ENCODE assay signal across 27 cellular contexts in genomic region chr6:107624050-107624449, GRCh38.
"Had no signal": no experiment of that assay in that cellular context is flagged by ENCODE, and none has a peak within 500 bp of the region (broad histone marks: within the 10 kb centered on the region; RNA-seq: fewer than 3 reads in every experiment).

No MANE protein-coding gene starts in this region.

- H3K4me2 ChIP-seq: hepatocyte had no signal

- H3K27me3 ChIP-seq: brain microvascular endothelial cell, gastroesophageal sphincter, hepatocyte, ovary, upper lobe of left lung had no signal

- H3K36me3 ChIP-seq: brain microvascular endothelial cell, gastroesophageal sphincter, ovary, upper lobe of left lung had no signal

- DNase-seq: activated CD4-positive, alpha-beta T cell treated with anti-CD3 and anti-CD28 coated beads for 48 hours; activated CD4-positive, alpha-beta T cell treated with anti-CD3 and anti-CD28 coated beads, Interleukin-2, amount 50 U/mL, for 48 hours; activated CD8-positive, alpha-beta memory T cell treated with anti-CD3 and anti-CD28 coated beads for 24 hours; activated CD8-positive, alpha-beta memory T cell treated with anti-CD3 and anti-CD28 coated beads, Interleukin-2, amount 50 U/mL, for 4 hours; activated gamma-delta T cell; activated naive CD4-positive, alpha-beta T cell treated with anti-CD3 and anti-CD28 coated beads, Interleukin-2, amount 10 ng/mL, durations not matched to agents 7 days and 5 days; activated naive CD8-positive, alpha-beta T cell treated with anti-CD3 and anti-CD28 coated beads, Interleukin-2, amount 10 ng/mL, durations not matched to agents 7 days and 5 days; activated T-cell treated with anti-CD3 and anti-CD28 coated beads, Interleukin-2, amount 50 U/mL, for 24 hours; amniotic stem cell; left colon; midbrain; naive thymus-derived CD4-positive, alpha-beta T cell; ovary; retina; small intestine; stimulated activated CD4-positive, alpha-beta T cell treated with anti-CD3 and anti-CD28 coated beads, Interleukin-4, amount 100 ng/mL, for 24 hours; stimulated activated naive CD8-positive, alpha-beta T cell treated with anti-CD3 and anti-CD28 coated beads, Interleukin-15, amount 100 ng/mL, for 72 hours; substantia nigra; upper lobe of left lung had no signal

- H3K27ac ChIP-seq: brain microvascular endothelial cell, gastroesophageal sphincter, hepatocyte, ovary, upper lobe of left lung had no signal

- H3K4me3 ChIP-seq: gastroesophageal sphincter, hepatocyte, ovary, upper lobe of left lung had no signal

- H3K36me3 Mint-ChIP-seq: activated naive CD4-positive, alpha-beta T cell treated with anti-CD3 and anti-CD28 coated beads, Interleukin-2, amount 10 ng/mL, durations not matched to agents 7 days and 5 days; memory B cell; naive thymus-derived CD4-positive, alpha-beta T cell; stimulated activated effector memory CD8-positive, alpha-beta T cell treated with anti-CD3 and anti-CD28 coated beads, Interleukin-12 subunit alpha, Interleukin-12 subunit beta, amount 100 ng/mL, for 72 hours had no signal

- H3K79me2 ChIP-seq: hepatocyte had no signal

- H3K4me3 Mint-ChIP-seq: activated naive CD4-positive, alpha-beta T cell treated with anti-CD3 and anti-CD28 coated beads, Interleukin-2, amount 10 ng/mL, durations not matched to agents 7 days and 5 days; activated naive CD8-positive, alpha-beta T cell treated with anti-CD3 and anti-CD28 coated beads, Interleukin-2, amount 10 ng/mL, durations not matched to agents 7 days and 5 days; activated T-cell treated with anti-CD3 and anti-CD28 coated beads, Interleukin-2, amount 50 U/mL, for 24 hours; memory B cell; naive thymus-derived CD4-positive, alpha-beta T cell; stimulated activated effector memory CD8-positive, alpha-beta T cell treated with anti-CD3 and anti-CD28 coated beads, Interleukin-12 subunit alpha, Interleukin-12 subunit beta, amount 100 ng/mL, for 72 hours; stimulated activated naive CD8-positive, alpha-beta T cell treated with anti-CD3 and anti-CD28 coated beads, Interleukin-15, amount 100 ng/mL, for 72 hours; T-helper 2 cell treated with Interferon-gamma antibody and Interleukin-4, amounts not matched to agents 5 μg/mL and 100 μg/mL, for 36 hours had no signal

- H3K9me3 Mint-ChIP-seq: activated naive CD4-positive, alpha-beta T cell treated with anti-CD3 and anti-CD28 coated beads, Interleukin-2, amount 10 ng/mL, durations not matched to agents 7 days and 5 days; activated naive CD8-positive, alpha-beta T cell treated with anti-CD3 and anti-CD28 coated beads, Interleukin-2, amount 10 ng/mL, durations not matched to agents 7 days and 5 days; activated T-cell treated with anti-CD3 and anti-CD28 coated beads, Interleukin-2, amount 50 U/mL, for 24 hours; memory B cell; stimulated activated effector memory CD8-positive, alpha-beta T cell treated with anti-CD3 and anti-CD28 coated beads, Interleukin-12 subunit alpha, Interleukin-12 subunit beta, amount 100 ng/mL, for 72 hours; stimulated activated naive CD8-positive, alpha-beta T cell treated with anti-CD3 and anti-CD28 coated beads, Interleukin-15, amount 100 ng/mL, for 72 hours; T-helper 2 cell treated with Interferon-gamma antibody and Interleukin-4, amounts not matched to agents 5 μg/mL and 100 μg/mL, for 36 hours had no signal

- H3K27me3 Mint-ChIP-seq: activated T-cell treated with anti-CD3 and anti-CD28 coated beads, Interleukin-2, amount 50 U/mL, for 24 hours; memory B cell; progenitor cell of endocrine pancreas; stimulated activated naive CD8-positive, alpha-beta T cell treated with anti-CD3 and anti-CD28 coated beads, Interleukin-15, amount 100 ng/mL, for 72 hours had no signal

- H2AFZ ChIP-seq: hepatocyte had no signal

- ATAC-seq: gastroesophageal sphincter; left colon; naive thymus-derived CD4-positive, alpha-beta T cell; sciatic nerve; stimulated activated effector memory CD8-positive, alpha-beta T cell treated with anti-CD3 and anti-CD28 coated beads, Interleukin-12 subunit alpha, Interleukin-12 subunit beta, amount 100 ng/mL, for 72 hours; stimulated activated naive CD8-positive, alpha-beta T cell treated with anti-CD3 and anti-CD28 coated beads, Interleukin-15, amount 100 ng/mL, for 72 hours had no signal

- H3K9me3 ChIP-seq: gastroesophageal sphincter, ovary, upper lobe of left lung had no signal

- H3K27ac Mint-ChIP-seq: activated naive CD4-positive, alpha-beta T cell treated with anti-CD3 and anti-CD28 coated beads, Interleukin-2, amount 10 ng/mL, durations not matched to agents 7 days and 5 days; activated naive CD8-positive, alpha-beta T cell treated with anti-CD3 and anti-CD28 coated beads, Interleukin-2, amount 10 ng/mL, durations not matched to agents 7 days and 5 days; activated T-cell treated with anti-CD3 and anti-CD28 coated beads, Interleukin-2, amount 50 U/mL, for 24 hours; memory B cell; naive thymus-derived CD4-positive, alpha-beta T cell; progenitor cell of endocrine pancreas; stimulated activated effector memory CD8-positive, alpha-beta T cell treated with anti-CD3 and anti-CD28 coated beads, Interleukin-12 subunit alpha, Interleukin-12 subunit beta, amount 100 ng/mL, for 72 hours; stimulated activated naive CD8-positive, alpha-beta T cell treated with anti-CD3 and anti-CD28 coated beads, Interleukin-15, amount 100 ng/mL, for 72 hours; T-helper 2 cell treated with Interferon-gamma antibody and Interleukin-4, amounts not matched to agents 5 μg/mL and 100 μg/mL, for 36 hours had no signal
